8 cellular contexts compared by ENCODE assay signal in genomic region chrX:55451125-55451524, GRCh38. TPM values are rescaled to one million over a fixed set of nuclear protein-coding genes. Genes with fewer than 3 reads are reported as not detected.
DNase-seq lines count a peak whose midpoint lies in the region; ATAC-seq, FAIRE-seq and TF ChIP-seq lines count a peak whose summit lies in the region.

No MANE protein-coding gene starts in this region.

- no peak for DNase-seq in activated naive CD4-positive, alpha-beta T cell treated with anti-CD3 and anti-CD28 coated beads, Interleukin-2, amount 10 ng/mL, durations not matched to agents 7 days and 5 days
- no peak for DNase-seq in activated naive CD4-positive, alpha-beta T cell (lab: John Stamatoyannopoulos, UW)
- DNase-seq in Panc1 (ENCODE audit: low read depth, low spot score) (no peak), frontal cortex (ENCODE audit: low spot score in 2 of 2) (no peak), NOMO-1 treated with dmso at 0.1 percent for 144 hours (lab: John Stamatoyannopoulos, UW; ENCODE audit: unreplicated experiment) (no peak)

- H3K9ac ChIP-seq in iPS-18a (ENCODE audit: low read length): no peak overlapping the region

- POLR2A ChIA-PET in Panc1 (lab: Charles Lee): no interaction called here

- no peaks in the 10 kb centered on the region for H3K27me3 Mint-ChIP-seq in activated naive CD4-positive, alpha-beta T cell treated with anti-CD3 and anti-CD28 coated beads, Interleukin-2, amount 10 ng/mL, durations not matched to agents 7 days and 5 days

- no peak overlapping the region for H3K27ac Mint-ChIP-seq in activated naive CD4-positive, alpha-beta T cell treated with anti-CD3 and anti-CD28 coated beads, Interleukin-2, amount 10 ng/mL, durations not matched to agents 7 days and 5 days

- H3K36me3 ChIP-seq in Panc1 (ENCODE audit: control insufficient read depth, insufficient read depth, low read length) (no peaks in the 10 kb centered on the region), iPS-18a (ENCODE audit: control insufficient read depth, low read depth, low read length) (no peaks in the 10 kb centered on the region)

- ATAC-seq in Panc1 (no peak), esophagus mucosa (no peak)

- H3K27me3 ChIP-seq in Panc1 (ENCODE audit: control insufficient read depth, insufficient read depth, low read length) (no peaks in the 10 kb centered on the region), iPS-18a (ENCODE audit: control insufficient read depth, insufficient read depth, low read length) (no peaks in the 10 kb centered on the region)

- peak overlapping the region; percentile 92 for H3K4me3 Mint-ChIP-seq in activated naive CD4-positive, alpha-beta T cell treated with anti-CD3 and anti-CD28 coated beads, Interleukin-2, amount 10 ng/mL, durations not matched to agents 7 days and 5 days

- TF ChIP-seq CTCF in Panc1 (IDR thresholded peaks at IDR 0.05): no peak

- H3K27ac ChIP-seq in Panc1 (ENCODE audit: low read length) (no peak overlapping the region), iPS-18a (ENCODE audit: low read length) (no peak overlapping the region), temporal lobe (ENCODE audit: low read depth, low read length) (peak overlapping the region; percentile 80)

- H3K4me1 ChIP-seq in Panc1 (ENCODE audit: control insufficient read depth, insufficient read depth, low read length) (no peaks in the 10 kb centered on the region), iPS-18a (ENCODE audit: control insufficient read depth, low read depth, low read length) (no peaks in the 10 kb centered on the region)

- in situ Hi-C loops in Panc1 (cut with HindIII; ENCODE audit: low pct_unique_long_range_greater_than_20kb, low sequenced_read_pairs): no loop called here

- no peak for FAIRE-seq in frontal cortex (lab: Jason Lieb, UNC)

- CTCF ChIA-PET in activated naive CD4-positive, alpha-beta T cell treated with anti-CD3 and anti-CD28 coated beads, Interleukin-2, amount 10 ng/mL, durations not matched to agents 7 days and 5 days (lab: Charles Lee): no interaction called here
- CTCF ChIA-PET in Panc1 (lab: Charles Lee): interaction anchor here (1.4 kb wide), 1 partner anchor 38 kb away, joined by 3 read pairs; no protein-coding TSS in a partner anchor

- peaks cover 15% of the 10 kb centered on the region for H3K4me1 Mint-ChIP-seq in activated naive CD4-positive, alpha-beta T cell treated with anti-CD3 and anti-CD28 coated beads, Interleukin-2, amount 10 ng/mL, durations not matched to agents 7 days and 5 days

- no TSS peak for BruUV-seq in Panc1 (replicated peaks; lab: Mats Ljungman, UMichigan)

- intact Hi-C loops in Panc1 (cut with micrococcal nuclease; ENCODE audit: unreplicated experiment): no loop called here

- H3K9me3 ChIP-seq in Panc1 (ENCODE audit: control insufficient read depth, insufficient read depth, low read depth, low read length) (no peaks in the 10 kb centered on the region), iPS-18a (ENCODE audit: control insufficient read depth, low read depth, low read length) (peaks cover 9% of the 10 kb centered on the region)

- peaks cover 3% of the 10 kb centered on the region for H3K36me3 Mint-ChIP-seq in activated naive CD4-positive, alpha-beta T cell treated with anti-CD3 and anti-CD28 coated beads, Interleukin-2, amount 10 ng/mL, durations not matched to agents 7 days and 5 days

- H3K4me3 ChIP-seq in Panc1 (ENCODE audit: low read depth in 2 of 2, low read length in 2 of 2): peak overlapping the region; percentile 67 to 88
- peak overlapping the region; percentile 81 for H3K4me3 ChIP-seq in iPS-18a (ENCODE audit: low read length)

- H3K9me3 Mint-ChIP-seq in activated naive CD4-positive, alpha-beta T cell treated with anti-CD3 and anti-CD28 coated beads, Interleukin-2, amount 10 ng/mL, durations not matched to agents 7 days and 5 days: no peaks in the 10 kb centered on the region

RNA-seq across cellular contexts. Expression of gene MAGEH1, which starts 0.8 kb away (rescaled TPM):
- total RNA-seq in Panc1 (2021; ENCODE audit: unreplicated experiment): 5.7 TPM
- 6.1 TPM for polyA plus RNA-seq in Panc1 (2012; ENCODE audit: insufficient read length)
- total RNA-seq in temporal lobe: 103 TPM
- 119 TPM for total RNA-seq in frontal cortex
- total RNA-seq in esophagus mucosa: 2.1 TPM

RNA-seq across cellular contexts. Expression of gene USP51, which starts 38.5 kb away (rescaled TPM):
- 1.7 TPM for total RNA-seq in Panc1 (2021; ENCODE audit: unreplicated experiment)
- polyA plus RNA-seq in Panc1 (2012; ENCODE audit: insufficient read length): 0.79 TPM
- 3.7 TPM for total RNA-seq in temporal lobe
- 4.5 TPM for total RNA-seq in frontal cortex
- total RNA-seq in esophagus mucosa: 0.40 TPM

Comparison
In these comparisons a context has a peak if more than half of its experiments do, and no peak if none do; other contexts are left out.
1. RNA of gene MAGEH1, which starts 0.8 kb away (total RNA-seq): 119 TPM in frontal cortex (single experiment) and 103 TPM in temporal lobe (single experiment); 5.7 TPM in Panc1 (single experiment) and 2.1 TPM in esophagus mucosa (single experiment); every median in the first group is over 10 times any median in the second.